10 cellular contexts compared by ENCODE assay signal in the genomic region with DNA sequence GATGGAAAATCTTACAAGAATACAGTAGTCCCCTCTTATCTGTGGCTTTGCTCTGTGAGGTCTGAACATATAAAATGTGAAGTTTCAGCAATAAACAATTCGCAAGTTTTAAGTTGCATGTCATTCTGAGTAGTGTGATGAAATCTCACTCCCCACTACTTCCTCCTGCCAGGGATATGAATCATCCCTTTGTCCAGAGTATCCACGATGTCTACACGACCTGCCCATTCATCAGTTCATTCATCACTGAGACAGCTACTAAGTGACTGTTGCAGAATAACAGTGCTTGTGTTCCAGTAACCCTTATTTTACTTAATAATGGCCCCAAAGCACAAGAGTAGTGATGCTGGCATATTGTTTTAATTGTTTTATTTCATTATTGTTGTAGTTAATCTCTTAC.
DNase-seq lines count a peak whose midpoint lies in the region; ATAC-seq and TF ChIP-seq lines count a peak whose summit lies in the region.
"Had no signal": no experiment of that assay in that cellular context is flagged by ENCODE, and none has a peak within 500 bp of the region (broad histone marks: within the 10 kb centered on the region; RNA-seq: fewer than 3 reads in every experiment).

No MANE protein-coding gene starts in this region.

- no peaks in the 10 kb centered on the region for H3K36me3 ChIP-seq in WERI-Rb-1
- H3K36me3 ChIP-seq: ascending aorta, heart left ventricle had no signal

- no peak overlapping the region for H3K4me3 ChIP-seq in fibroblast of the aortic adventitia (ENCODE audit: low read depth, low read length)
- no peak overlapping the region for H3K4me3 ChIP-seq in WERI-Rb-1 (ENCODE audit: low read depth, low read length)
- H3K4me3 ChIP-seq: ascending aorta, heart left ventricle had no signal

- H3K27me3 ChIP-seq in WERI-Rb-1 (ENCODE audit: insufficient read depth, low read depth, severe bottlenecking) = no peaks in the 10 kb centered on the region
- H3K27me3 ChIP-seq: ascending aorta, heart left ventricle had no signal

- DNase-seq in HS-5 (ENCODE audit: low read depth) (peak; percentile 83), SIG-M5 treated with dmso at 0.1 percent for 504 hours (lab: John Stamatoyannopoulos, UW; ENCODE audit: unreplicated experiment) (peak; percentile 74), fibroblast of the aortic adventitia (ENCODE audit: low read depth) (peak; percentile 40), stromal cell of bone marrow (ENCODE audit: low read depth) (peak; percentile 77), WERI-Rb-1 (no peak), occipital lobe (lab: John Stamatoyannopoulos, UW) (no peak)
- no peak for DNase-seq in stimulated activated naive CD8-positive, alpha-beta T cell treated with anti-CD3 and anti-CD28 coated beads, Interleukin-15, Interleukin-2, amounts not matched to agents 100 U/mL and 50 U/mL, for 24 hours
- DNase-seq: heart left ventricle; naive thymus-derived CD8-positive, alpha-beta T cell had no signal

- TF ChIP-seq CTCF in fibroblast of the aortic adventitia (IDR thresholded peaks at IDR 0.05; ENCODE audit: insufficient read depth, low read length) (no peak), WERI-Rb-1 (IDR thresholded peaks at IDR 0.05; ENCODE audit: low read depth, low read length) (no peak)

- no peak overlapping the region for H3K27ac ChIP-seq in WERI-Rb-1
- H3K27ac ChIP-seq: ascending aorta, heart left ventricle had no signal

- no peak for ATAC-seq in stimulated activated naive CD8-positive, alpha-beta T cell treated with anti-CD3 and anti-CD28 coated beads, Interleukin-15, Interleukin-2, amounts not matched to agents 100 U/mL and 50 U/mL, for 24 hours
- ATAC-seq: naive thymus-derived CD8-positive, alpha-beta T cell had no signal

- H3K9me3 ChIP-seq in WERI-Rb-1 (ENCODE audit: severe bottlenecking) = no peaks in the 10 kb centered on the region
- H3K9me3 ChIP-seq: ascending aorta had no signal

Comparison
In these comparisons a context has a peak if more than half of its experiments do, and no peak if none do; other contexts are left out.
1. DNase-seq: peak in HS-5 (single experiment), SIG-M5 treated with dmso at 0.1 percent for 504 hours (single experiment), fibroblast of the aortic adventitia (single experiment) and stromal cell of bone marrow (single experiment); none in stimulated activated naive CD8-positive, alpha-beta T cell treated with anti-CD3 and anti-CD28 coated beads, Interleukin-15, Interleukin-2, amounts not matched to agents 100 U/mL and 50 U/mL, for 24 hours (single experiment), WERI-Rb-1 (single experiment) and occipital lobe (single experiment).